Comparison of ENCODE assay signal across 19 cellular contexts in the genomic region with DNA sequence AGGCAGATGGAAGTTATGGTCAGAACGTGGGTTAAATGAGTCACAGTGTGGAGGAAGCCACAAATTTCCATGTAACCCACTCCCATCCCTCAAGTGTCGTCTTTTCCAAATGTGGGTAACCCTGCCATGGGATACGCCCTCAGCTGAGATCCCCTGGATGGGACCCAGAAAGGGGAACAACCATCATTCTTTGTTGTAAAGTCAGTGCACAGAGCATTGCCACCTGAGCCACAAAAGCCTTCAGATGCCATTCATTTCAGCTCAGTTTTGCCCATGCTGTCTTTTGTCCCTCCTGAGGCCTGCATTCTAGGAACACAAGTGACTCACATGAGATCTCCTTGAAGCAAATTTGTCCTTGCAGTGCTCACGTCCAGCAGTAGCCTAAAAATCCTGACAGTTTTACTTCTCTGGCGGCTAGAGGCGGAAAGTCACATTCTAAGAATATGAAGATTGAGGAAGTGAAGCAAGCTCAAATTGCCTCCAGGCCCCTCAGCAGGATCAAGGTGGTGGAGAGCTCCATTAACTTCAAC. TPM values are rescaled to one million over a fixed set of nuclear protein-coding genes. Genes with fewer than 3 reads are reported as not detected.
A peak's percentile ranks its signal among the peaks of the same experiment; 100 is the strongest.
DNase-seq lines count a peak whose midpoint lies in the region; ATAC-seq and TF ChIP-seq lines count a peak whose summit lies in the region.
"Had no signal": no experiment of that assay in that cellular context is flagged by ENCODE, and none has a peak within 500 bp of the region (broad histone marks: within the 10 kb centered on the region; RNA-seq: fewer than 3 reads in every experiment).

No MANE protein-coding gene starts in this region.

- H3K4me1 Mint-ChIP-seq in activated T-helper 17 cell treated with anti-CD3 and anti-CD28 coated beads, Interleukin-2, amount 50 U/mL, for 72 hours, result no peaks in the 10 kb centered on the region

- no peak overlapping the region for H3K27ac Mint-ChIP-seq in activated T-helper 17 cell treated with anti-CD3 and anti-CD28 coated beads, Interleukin-2, amount 50 U/mL, for 72 hours
- H3K27ac Mint-ChIP-seq: activated naive CD8-positive, alpha-beta T cell treated with anti-CD3 and anti-CD28 coated beads, Interleukin-2, amount 50 U/mL, for 24 hours; CD4-positive, CD25-positive, alpha-beta regulatory T cell; natural killer cell; stimulated activated naive B cell treated with anti-CD40 and anti-IgM and Interleukin-4, amounts not matched to agents 10 μg/mL and 1 μg/mL and 100 μg/mL, for 72 hours had no signal

- in situ Hi-C loops in astrocyte of the spinal cord (cut with HindIII; ENCODE audit: low sequenced_read_pairs), result no loop called here

- no peaks in the 10 kb centered on the region for H3K9me3 Mint-ChIP-seq in activated T-helper 17 cell treated with anti-CD3 and anti-CD28 coated beads, Interleukin-2, amount 50 U/mL, for 72 hours
- H3K9me3 Mint-ChIP-seq: activated naive CD8-positive, alpha-beta T cell treated with anti-CD3 and anti-CD28 coated beads, Interleukin-2, amount 50 U/mL, for 24 hours; natural killer cell; stimulated activated naive B cell treated with anti-CD40 and anti-IgM and Interleukin-4, amounts not matched to agents 10 μg/mL and 1 μg/mL and 100 μg/mL, for 72 hours had no signal

- intact Hi-C loops in stomach (cut with DNase I; ENCODE audit: low total_unique reads), result no loop called here

- no peaks in the 10 kb centered on the region for H3K36me3 ChIP-seq in stomach
- H3K36me3 ChIP-seq: heart left ventricle, vagina had no signal

- H3K4me3 ChIP-seq in astrocyte of the spinal cord (ENCODE audit: low read depth, low read length), result no peak overlapping the region
- H3K4me3 ChIP-seq in stomach, result no peak overlapping the region
- H3K4me3 ChIP-seq: heart left ventricle, vagina had no signal

- no peaks in the 10 kb centered on the region for H3K9me3 ChIP-seq in stomach
- H3K9me3 ChIP-seq: heart left ventricle, vagina had no signal

- no peak for TF ChIP-seq EP300 in stomach (IDR thresholded peaks at IDR 0.05)

- TF ChIP-seq POLR2A in stomach (IDR thresholded peaks at IDR 0.05), result no peak

- peak; percentile 48 for ATAC-seq in GM18868 (IDR thresholded peaks at IDR 0.05; ENCODE audit: unreplicated experiment)
- ATAC-seq in activated T-helper 17 cell treated with anti-CD3 and anti-CD28 coated beads, Interleukin-2, amount 50 U/mL, for 72 hours (replicated peaks), result no peak
- no peak for ATAC-seq in HG02642 (IDR thresholded peaks at IDR 0.05; ENCODE audit: poor library complexity, unreplicated experiment)
- ATAC-seq in stimulated activated naive CD8-positive, alpha-beta T cell treated with anti-CD3 and anti-CD28 coated beads, Interleukin-15, Interleukin-2, amounts not matched to agents 100 U/mL and 50 U/mL, for 24 hours, result no peak
- ATAC-seq: activated naive CD8-positive, alpha-beta T cell treated with anti-CD3 and anti-CD28 coated beads, Interleukin-2, amount 50 U/mL, for 24 hours; HCT116; heart left ventricle; left lobe of liver; natural killer cell had no signal

- H3K4me1 ChIP-seq in stomach, result no peaks in the 10 kb centered on the region
- H3K4me1 ChIP-seq: vagina had no signal

- WGBS in stomach, 5 donors, result 69 to 78% (median 72%) methylated on average over 6 of the region's 6 CpGs

- H3K4me3 Mint-ChIP-seq in activated T-helper 17 cell treated with anti-CD3 and anti-CD28 coated beads, Interleukin-2, amount 50 U/mL, for 72 hours, result no peak overlapping the region
- H3K4me3 Mint-ChIP-seq: activated naive CD8-positive, alpha-beta T cell treated with anti-CD3 and anti-CD28 coated beads, Interleukin-2, amount 50 U/mL, for 24 hours; CD4-positive, CD25-positive, alpha-beta regulatory T cell; natural killer cell; stimulated activated naive B cell treated with anti-CD40 and anti-IgM and Interleukin-4, amounts not matched to agents 10 μg/mL and 1 μg/mL and 100 μg/mL, for 72 hours had no signal

- TF ChIP-seq CTCF in astrocyte of the spinal cord (IDR thresholded peaks at IDR 0.05; ENCODE audit: low read depth, low read length), result no peak
- TF ChIP-seq CTCF in stomach (IDR thresholded peaks at IDR 0.05), result no peak

- DNase-seq in NOMO-1 treated with DMSO at 0.1 percent for 48 hours (lab: John Stamatoyannopoulos, UW; ENCODE audit: unreplicated experiment), result peak; percentile 91
- peak; percentile 52 for DNase-seq in astrocyte of the spinal cord (ENCODE audit: low read depth, low spot score)
- DNase-seq in renal cortical epithelial cell (ENCODE audit: low read depth), result peak; percentile 89
- no peak for DNase-seq in stomach
- no peak for DNase-seq in stimulated activated naive CD8-positive, alpha-beta T cell treated with anti-CD3 and anti-CD28 coated beads, Interleukin-15, Interleukin-2, amounts not matched to agents 100 U/mL and 50 U/mL, for 24 hours
- DNase-seq: activated CD4-positive, alpha-beta T cell treated with anti-CD3 and anti-CD28 coated beads for 48 hours; activated naive CD8-positive, alpha-beta T cell treated with anti-CD3 and anti-CD28 coated beads, Interleukin-2, amount 50 U/mL, for 24 hours; CD4-positive, CD25-positive, alpha-beta regulatory T cell; heart left ventricle; natural killer cell; stimulated activated naive B cell treated with anti-CD40 and anti-IgM and Interleukin-4, amounts not matched to agents 10 μg/mL and 1 μg/mL and 100 μg/mL, for 72 hours had no signal

- H3K27me3 ChIP-seq in stomach, result no peaks in the 10 kb centered on the region
- H3K27me3 ChIP-seq: vagina had no signal

- H3K27me3 Mint-ChIP-seq in activated T-helper 17 cell treated with anti-CD3 and anti-CD28 coated beads, Interleukin-2, amount 50 U/mL, for 72 hours, result peaks cover 12% of the 10 kb centered on the region

- H3K36me3 Mint-ChIP-seq in activated T-helper 17 cell treated with anti-CD3 and anti-CD28 coated beads, Interleukin-2, amount 50 U/mL, for 72 hours (ENCODE audit: low read depth), result no peaks in the 10 kb centered on the region
- H3K36me3 Mint-ChIP-seq: CD4-positive, CD25-positive, alpha-beta regulatory T cell; natural killer cell; stimulated activated naive B cell treated with anti-CD40 and anti-IgM and Interleukin-4, amounts not matched to agents 10 μg/mL and 1 μg/mL and 100 μg/mL, for 72 hours had no signal

- no peak overlapping the region for H3K27ac ChIP-seq in stomach
- H3K27ac ChIP-seq: epithelial cell of prostate, heart left ventricle, vagina had no signal

RNA-seq across cellular contexts. Expression of gene MMP13, which starts 30.6 kb away (rescaled TPM):
- total RNA-seq in renal cortical epithelial cell, result not detected in 2 replicates
- not detected for total RNA-seq in activated T-helper 17 cell treated with anti-CD3 and anti-CD28 coated beads, Interleukin-2, amount 50 U/mL, for 72 hours
- total RNA-seq in stomach, result not detected
- under 1 TPM in 1 of 3 donors, not detected in 2; 0.25 TPM for polyA plus RNA-seq in stomach
- total RNA-seq: CD4-positive, CD25-positive, alpha-beta regulatory T cell; heart left ventricle; left lobe of liver; natural killer cell had no signal
- polyA plus RNA-seq: CD4-positive, CD25-positive, alpha-beta regulatory T cell; heart left ventricle had no signal

RNA-seq across cellular contexts. Expression of gene MMP12, which starts 50.1 kb away (rescaled TPM):
- total RNA-seq in renal cortical epithelial cell (0.80 TPM in 1 of 2 replicates, not detected in the other), stomach (not detected)
- total RNA-seq in activated T-helper 17 cell treated with anti-CD3 and anti-CD28 coated beads, Interleukin-2, amount 50 U/mL, for 72 hours, result under 1 TPM in 1 of 2 donors, not detected in 1; 0.22 TPM
- 1 to 10 TPM in 2 of 3 donors, under 1 TPM in 1; 0.46 to 2.4 (median 1.4) TPM for polyA plus RNA-seq in stomach
- total RNA-seq: CD4-positive, CD25-positive, alpha-beta regulatory T cell; left lobe of liver; natural killer cell; T-helper 1 cell treated with Interleukin-12 subunit alpha and Interleukin-12 subunit beta and Interleukin-4 antibody, amounts not matched to agents 30 ng/mL and 1 ng/mL, for 36 hours; vagina had no signal
- polyA plus RNA-seq: CD4-positive, CD25-positive, alpha-beta regulatory T cell; heart left ventricle had no signal

Comparison
In these comparisons a context has a peak if more than half of its experiments do, and no peak if none do; other contexts are left out.
1. DNase-seq: peak in NOMO-1 treated with DMSO at 0.1 percent for 48 hours (single experiment), astrocyte of the spinal cord (single experiment) and renal cortical epithelial cell (single experiment); none in stomach (single experiment) and stimulated activated naive CD8-positive, alpha-beta T cell treated with anti-CD3 and anti-CD28 coated beads, Interleukin-15, Interleukin-2, amounts not matched to agents 100 U/mL and 50 U/mL, for 24 hours (single experiment).